9 cellular contexts compared by ENCODE assay signal in the genomic region with DNA sequence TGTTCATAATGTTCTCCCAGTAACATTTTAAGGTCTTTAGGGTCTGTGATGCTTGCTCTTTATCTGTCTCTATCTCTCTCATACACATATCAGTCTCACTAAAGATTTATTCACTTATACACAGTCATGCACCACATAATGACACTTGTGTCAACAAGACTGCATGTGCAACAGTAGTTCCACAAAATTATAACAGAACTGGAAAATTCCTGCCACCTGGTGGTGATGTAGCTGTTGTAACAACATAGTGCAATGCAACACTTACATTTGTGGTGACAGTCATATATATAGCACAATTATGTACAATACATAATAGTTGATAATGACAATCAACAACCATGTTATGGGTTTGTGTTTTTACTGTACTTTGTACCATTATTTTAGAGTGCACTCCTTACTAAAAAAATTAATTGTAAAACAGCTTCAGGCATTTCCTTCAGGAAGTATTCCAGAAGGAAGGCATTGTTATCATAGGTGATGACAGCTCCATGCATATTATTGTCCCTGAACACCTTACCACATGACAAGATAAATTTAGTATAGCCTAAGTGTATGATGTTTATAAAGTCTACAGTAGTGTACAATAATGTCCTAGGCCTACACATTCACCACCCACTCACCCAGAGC. TPM values are rescaled to one million over a fixed set of nuclear protein-coding genes. Genes with fewer than 3 reads are reported as not detected.
DNase-seq lines count a peak whose midpoint lies in the region; ATAC-seq and TF ChIP-seq lines count a peak whose summit lies in the region.
"Had no signal": no experiment of that assay in that cellular context is flagged by ENCODE, and none has a peak within 500 bp of the region (broad histone marks: within the 10 kb centered on the region; RNA-seq: fewer than 3 reads in every experiment).

No MANE protein-coding gene starts in this region.

- H3K36me3 ChIP-seq in tibial nerve = no peaks in the 10 kb centered on the region

- no peaks in the 10 kb centered on the region for H3K36me3 Mint-ChIP-seq in CD14-positive monocyte

- no peak overlapping the region for H3K4me3 Mint-ChIP-seq in CD14-positive monocyte

- H3K27ac Mint-ChIP-seq in CD14-positive monocyte = no peak overlapping the region

- H3K27me3 ChIP-seq in tibial nerve = no peaks in the 10 kb centered on the region

- peak; percentile 27 for TF ChIP-seq CTCF in CD14-positive monocyte (IDR thresholded peaks at IDR 0.05)
- peak; percentile 37 for TF ChIP-seq CTCF in fibroblast of the aortic adventitia (IDR thresholded peaks at IDR 0.05; ENCODE audit: insufficient read depth, low read length)
- peak in 2 of 5 experiments; percentile 14 to 18 for TF ChIP-seq CTCF in tibial nerve (IDR thresholded peaks at IDR 0.05)

- H3K9me3 ChIP-seq in tibial nerve = peaks cover 0 to 6% (median 0%) of the 10 kb centered on the region in 4 donors

- H3K27me3 Mint-ChIP-seq in CD14-positive monocyte (ENCODE audit: low read depth in 3 of 3) = peaks cover 1 to 16% (median 2%) of the 10 kb centered on the region in 3 donors

- no peak for TF ChIP-seq POLR2A in tibial nerve (IDR thresholded peaks at IDR 0.05)

- H3K4me1 ChIP-seq in tibial nerve = no peaks in the 10 kb centered on the region

- no peak for TF ChIP-seq EP300 in tibial nerve (IDR thresholded peaks at IDR 0.05)

- peaks cover 0 to 14% (median 4%) of the 10 kb centered on the region in 7 donors for H3K9me3 Mint-ChIP-seq in CD14-positive monocyte

- intact Hi-C loops in CD14-positive monocyte (cut with micrococcal nuclease) (no loop called here), posterior vena cava (cut with DNase I) (no loop called here)

- DNase-seq in CD14-positive monocyte (ENCODE audit: low spot score) (no peak), HCEC 1CT (peak; percentile 15), RPMI8226 (peak; percentile 68), fibroblast of the aortic adventitia (ENCODE audit: low read depth) (peak; percentile 21), posterior vena cava (ENCODE audit: low spot score) (no peak), D341Med (ENCODE audit: low spot score) (no peak), tibial nerve (ENCODE audit: low spot score in 2 of 2) (no peak)

- no peaks in the 10 kb centered on the region for H3K4me1 Mint-ChIP-seq in CD14-positive monocyte

- no peak overlapping the region for H3K27ac ChIP-seq in tibial nerve

- ATAC-seq in HG03280 (IDR thresholded peaks at IDR 0.05; ENCODE audit: unreplicated experiment) = no peak

- H3K4me3 ChIP-seq in fibroblast of the aortic adventitia (ENCODE audit: low read depth, low read length) (no peak overlapping the region), tibial nerve (no peak overlapping the region)

RNA-seq across cellular contexts. Expression of a gene that starts 8.1 kb away (rescaled TPM):
- polyA plus RNA-seq in CD14-positive monocyte = not detected
- total RNA-seq in fibroblast of the aortic adventitia (ENCODE audit: low replicate concordance) (not detected in 2 replicates), posterior vena cava (not detected), tibial nerve (under 1 TPM in 3 of 4 donors, not detected in 1; 0.21 to 0.59 (median 0.44) TPM)

RNA-seq across cellular contexts. Expression of a gene that starts 24.0 kb away (rescaled TPM):
- not detected for polyA plus RNA-seq in CD14-positive monocyte
- total RNA-seq in fibroblast of the aortic adventitia (ENCODE audit: low replicate concordance) (not detected in 2 replicates), posterior vena cava (not detected), tibial nerve (not detected)
- total RNA-seq: urinary bladder had no signal

Comparison
In these comparisons a context has a peak if more than half of its experiments do, and no peak if none do; other contexts are left out.
1. DNase-seq: peak in HCEC 1CT (single experiment), RPMI8226 (single experiment) and fibroblast of the aortic adventitia (single experiment); none in CD14-positive monocyte (single experiment), posterior vena cava (single experiment), D341Med (single experiment) and tibial nerve (0 of 2).